ENCODE assay signal across 16 cellular contexts in genomic region chr17:43528319-43528987, GRCh38. TPM values are rescaled to one million over a fixed set of nuclear protein-coding genes. Genes with fewer than 3 reads are reported as not detected.
DNase-seq lines count a peak whose midpoint lies in the region; ATAC-seq and TF ChIP-seq lines count a peak whose summit lies in the region.
"Had no signal": no experiment of that assay in that cellular context is flagged by ENCODE, and none has a peak within 500 bp of the region (broad histone marks: within the 10 kb centered on the region; RNA-seq: fewer than 3 reads in every experiment).

No MANE protein-coding gene starts in this region.

- peaks cover 20 to 28% of the 10 kb centered on the region in 2 experiments; a peak in 3 of 4 replicates for H3K4me1 ChIP-seq in SK-N-SH (ENCODE audit: control insufficient read depth in 1 of 2, insufficient read depth in 2 of 2, low read depth in 1 of 2, low read length in 1 of 2)
- H3K4me1 ChIP-seq in mesendoderm (ENCODE audit: control insufficient read depth, low read depth, low read length): peaks cover 27% of the 10 kb centered on the region
- peaks cover 24% of the 10 kb centered on the region for H3K4me1 ChIP-seq in neural progenitor cell

- H3K4me1 Mint-ChIP-seq in type B pancreatic cell (ENCODE audit: unreplicated experiment) (peaks cover 33% of the 10 kb centered on the region), neural progenitor cell (peaks cover 76% of the 10 kb centered on the region)
- no peaks in the 10 kb centered on the region for H3K4me1 Mint-ChIP-seq in CD4-positive, alpha-beta T cell (ENCODE audit: low read depth)

- no peak for DNase-seq in SK-N-SH
- DNase-seq in foreskin melanocyte: peak; percentile 50
- DNase-seq in mesendoderm: no peak
- DNase-seq in type B pancreatic cell (ENCODE audit: extremely low spot score, unreplicated experiment): no peak
- DNase-seq in CD4-positive, alpha-beta T cell: no peak
- no peak for DNase-seq in neural progenitor cell (ENCODE audit: low spot score)
- no peak for DNase-seq in SKM-1 treated with dmso at 0.1 percent for 144 hours (lab: John Stamatoyannopoulos, UW; ENCODE audit: unreplicated experiment)
- DNase-seq: activated effector memory CD4-positive, alpha-beta T cell treated with anti-CD3 and anti-CD28 coated beads, Interleukin-2, amount 50 U/mL, for 16 hours; EL; Karpas-422; NCI-H1417; stimulated activated CD4-positive, alpha-beta T cell treated with anti-CD3 and anti-CD28 coated beads, Interleukin-15, amount 100 ng/mL, for 24 hours had no signal

- TF ChIP-seq EP300 in SK-N-SH (IDR thresholded peaks at IDR 0.05; ENCODE audit: borderline replicate concordance in 1 of 2, low read depth in 1 of 2, low read length in 1 of 2): no peak

- H3K23ac ChIP-seq in mesendoderm (ENCODE audit: low read length): no peak overlapping the region

- POLR2A ChIA-PET in SK-N-SH (lab: Yijun Ruan, JAX): interaction anchor here (0.5 to 1.8 kb wide), 4 partner anchors 10 to 521 kb away, joined by 4 to 5 read pairs (median 4); no protein-coding TSS in a partner anchor
- POLR2A ChIA-PET in CD4-positive, alpha-beta T cell (lab: Charles Lee): no interaction called here

- no peak overlapping the region for H2AFZ ChIP-seq in SK-N-SH (ENCODE audit: low read depth)
- H2AFZ ChIP-seq in neural progenitor cell (replicated peaks): no peak overlapping the region

- H3K36me3 ChIP-seq in SK-N-SH (replicated peaks in 1 of 2; ENCODE audit: control insufficient read depth in 1 of 2, insufficient read depth in 2 of 2, low read length in 1 of 2) (peaks cover 30 to 41% of the 10 kb centered on the region in 2 experiments), mesendoderm (ENCODE audit: control insufficient read depth, insufficient read depth, low read length) (peaks cover 8% of the 10 kb centered on the region), neural progenitor cell (no peaks in the 10 kb centered on the region)
- H3K36me3 ChIP-seq: ovary had no signal

- 90% methylated on average over 10 of the region's 13 CpGs for WGBS in SK-N-SH (ENCODE audit: low lambda C conversion rate)
- no CpG with 5 or more reads among the region's 13 CpGs for WGBS in mesendoderm (ENCODE audit: extremely low coverage, insufficient coverage, low lambda C conversion rate)

- H3K4me3 ChIP-seq in SK-N-SH (ENCODE audit: low read depth in 2 of 2, low read length in 1 of 2) (no peak overlapping the region), mesendoderm (ENCODE audit: low read length) (no peak overlapping the region), neural progenitor cell (no peak overlapping the region)
- H3K4me3 ChIP-seq: ovary had no signal

- H2BK120ac ChIP-seq in mesendoderm (ENCODE audit: low read depth, low read length): no peak overlapping the region

- H3K27ac Mint-ChIP-seq in type B pancreatic cell (peak overlapping the region; percentile 6), neural progenitor cell (no peak overlapping the region)
- H3K27ac Mint-ChIP-seq in CD4-positive, alpha-beta T cell: no peak overlapping the region

- H4K5ac ChIP-seq in mesendoderm (ENCODE audit: low read length): no peak overlapping the region

- H3K9ac ChIP-seq in SK-N-SH (no peak overlapping the region), mesendoderm (ENCODE audit: low read length) (peak overlapping the region; percentile 35), neural progenitor cell (no peak overlapping the region)

- peaks cover 2% of the 10 kb centered on the region for H3K79me1 ChIP-seq in mesendoderm (ENCODE audit: low read length)

- no peak overlapping the region for H3K4me3 Mint-ChIP-seq in type B pancreatic cell
- H3K4me3 Mint-ChIP-seq in CD4-positive, alpha-beta T cell: no peak overlapping the region
- no peak overlapping the region for H3K4me3 Mint-ChIP-seq in neural progenitor cell
- H3K4me3 Mint-ChIP-seq: CD14-positive monocyte had no signal

- no peaks in the 10 kb centered on the region for H3K27me3 Mint-ChIP-seq in type B pancreatic cell
- no peaks in the 10 kb centered on the region for H3K27me3 Mint-ChIP-seq in CD4-positive, alpha-beta T cell
- peaks cover 11% of the 10 kb centered on the region for H3K27me3 Mint-ChIP-seq in neural progenitor cell (ENCODE audit: insufficient read depth, low read depth)

- H3K27me3 ChIP-seq in SK-N-SH (ENCODE audit: insufficient read depth): no peaks in the 10 kb centered on the region
- H3K27me3 ChIP-seq in mesendoderm (ENCODE audit: insufficient read depth, low read length, poor library complexity): no peaks in the 10 kb centered on the region
- no peaks in the 10 kb centered on the region for H3K27me3 ChIP-seq in CD4-positive, alpha-beta T cell (ENCODE audit: control insufficient read depth, insufficient read depth, low read length)
- peaks cover 43% of the 10 kb centered on the region for H3K27me3 ChIP-seq in neural progenitor cell
- H3K27me3 ChIP-seq: ovary had no signal

- H3K56ac ChIP-seq in mesendoderm (ENCODE audit: low read length): peak overlapping the region; percentile 71

- H3K79me2 ChIP-seq in SK-N-SH (ENCODE audit: insufficient read depth) (peaks cover 3% of the 10 kb centered on the region; the same call in 1 of the 2 replicates), mesendoderm (ENCODE audit: control insufficient read depth, insufficient read depth, low read length) (no peaks in the 10 kb centered on the region), neural progenitor cell (ENCODE audit: low read depth) (no peaks in the 10 kb centered on the region)

- CTCF ChIA-PET in SK-N-SH (lab: Yijun Ruan, JAX): interaction anchor here (0.7 to 4.4 kb wide), 7 partner anchors 9 to 145 kb away, joined by 3 to 20 read pairs (median 4); partner anchors contain the start of gene DHX8
- CTCF ChIA-PET in CD4-positive, alpha-beta T cell (lab: Charles Lee): no interaction called here

- intact Hi-C loops in CD4-positive, alpha-beta T cell (cut with DNase I, micrococcal nuclease): no loop called here

- no peak overlapping the region for H4K8ac ChIP-seq in mesendoderm (ENCODE audit: low read depth, low read length)

- H3F3A ChIP-seq in SK-N-SH (replicated peaks; ENCODE audit: insufficient read depth) (peaks cover 20% of the 10 kb centered on the region), neural progenitor cell (ENCODE audit: low read depth) (peaks cover 35% of the 10 kb centered on the region)

- H3K18ac ChIP-seq in mesendoderm (ENCODE audit: low read length): no peak overlapping the region

- no peak for ATAC-seq in SK-N-SH treated with all-trans-retinoic acid at 6 μM for 48 hours
- ATAC-seq in CD4-positive, alpha-beta T cell (ENCODE audit: poor library complexity): no peak

- no peak overlapping the region for H2BK5ac ChIP-seq in mesendoderm (ENCODE audit: low read length)

- H3K27ac ChIP-seq in SK-N-SH (ENCODE audit: low read depth in 2 of 2, low read length in 1 of 2) (peak overlapping the region; percentile 88 to 95; a peak in 3 of 4 replicates), mesendoderm (ENCODE audit: low read depth, low read length) (no peak overlapping the region), neural progenitor cell (no peak overlapping the region)
- no peak overlapping the region for H3K27ac ChIP-seq in CD4-positive, alpha-beta T cell (ENCODE audit: low read depth, low read length)
- H3K27ac ChIP-seq: ovary, VCaP had no signal

- H3K9me2 ChIP-seq in SK-N-SH: no peaks in the 10 kb centered on the region

- no peak for TF ChIP-seq CTCF in SK-N-SH (IDR thresholded peaks at IDR 0.05)
- no peak for TF ChIP-seq CTCF in type B pancreatic cell (conservative IDR thresholded peaks at IDR 0.05)
- TF ChIP-seq CTCF in CD4-positive, alpha-beta T cell (IDR thresholded peaks at IDR 0.05): no peak
- TF ChIP-seq CTCF in neural progenitor cell (IDR thresholded peaks at IDR 0.05): no peak

- H3K9me3 Mint-ChIP-seq in type B pancreatic cell: no peaks in the 10 kb centered on the region
- no peaks in the 10 kb centered on the region for H3K9me3 Mint-ChIP-seq in CD4-positive, alpha-beta T cell
- no peaks in the 10 kb centered on the region for H3K9me3 Mint-ChIP-seq in neural progenitor cell
- H3K9me3 Mint-ChIP-seq: CD14-positive monocyte had no signal

- no peak overlapping the region for H3K4ac ChIP-seq in mesendoderm (ENCODE audit: low read depth, low read length)

- H3K36me3 Mint-ChIP-seq in type B pancreatic cell: peaks cover 17% of the 10 kb centered on the region
- peaks cover 37% of the 10 kb centered on the region for H3K36me3 Mint-ChIP-seq in CD4-positive, alpha-beta T cell (ENCODE audit: low read depth)
- H3K36me3 Mint-ChIP-seq in neural progenitor cell: peaks cover 24% of the 10 kb centered on the region

- no peak overlapping the region for H2BK15ac ChIP-seq in mesendoderm (replicated peaks; ENCODE audit: low read depth)

- H2AK5ac ChIP-seq in mesendoderm (ENCODE audit: low read length): no peak overlapping the region

- no peak for TF ChIP-seq RAD21 in SK-N-SH (IDR thresholded peaks at IDR 0.05; ENCODE audit: low read length)

- H4K20me1 ChIP-seq in SK-N-SH (ENCODE audit: insufficient read depth): no peaks in the 10 kb centered on the region
- peaks cover 67% of the 10 kb centered on the region for H4K20me1 ChIP-seq in neural progenitor cell (ENCODE audit: low read depth)

- H3K4me2 ChIP-seq in SK-N-SH: no peak overlapping the region
- H3K4me2 ChIP-seq in mesendoderm (ENCODE audit: low read length): no peak overlapping the region
- no peak overlapping the region for H3K4me2 ChIP-seq in neural progenitor cell

- H3K9me3 ChIP-seq in SK-N-SH (no peaks in the 10 kb centered on the region), neural progenitor cell (ENCODE audit: low read depth) (no peaks in the 10 kb centered on the region)
- H3K9me3 ChIP-seq in CD4-positive, alpha-beta T cell (ENCODE audit: control insufficient read depth, low read length): no peaks in the 10 kb centered on the region
- H3K9me3 ChIP-seq: ovary had no signal

TF ChIP-seq in SK-N-SH, 30 proteins besides CTCF, POLR2A, EP300 and RAD21 (continues in another document):
- no peak for TF ChIP-seq GATA2 (CRISPR knock-in tag; IDR thresholded peaks at IDR 0.05)

TF ChIP-seq in SK-N-SH treated with all-trans-retinoic acid at 6 μM for 48 hours, 23 proteins besides CTCF, POLR2A, EP300 and RAD21 (continues in another document):
- no peak for TF ChIP-seq ARNTL (CRISPR knock-in tag; IDR thresholded peaks at IDR 0.05; ENCODE audit: borderline replicate concordance, low read depth)

RNA-seq across cellular contexts. Expression of gene ETV4, which starts 17.7 kb away (rescaled TPM):
- 27.3 and 33.2 TPM in 2 replicates for polyA plus RNA-seq in SK-N-SH (2012; rRNA removed)
- polyA plus RNA-seq in SK-N-SH (2012; cell fraction: cytosol; rRNA removed): 12.5 and 20.4 TPM in 2 replicates
- 58.0 and 63.3 TPM in 2 replicates for polyA plus RNA-seq in SK-N-SH (2012; cell fraction: nucleus; rRNA removed)
- 116 TPM for polyA plus RNA-seq in mesendoderm (2013, experiment 1 of 2)
- 119 TPM for polyA plus RNA-seq in mesendoderm (2013, experiment 2 of 2)
- total RNA-seq in type B pancreatic cell (ENCODE audit: low replicate concordance) (18.3 and 28.2 TPM in 2 replicates), neural progenitor cell (ENCODE audit: low replicate concordance) (1.1 and 5.9 TPM in 2 replicates)
- not detected for total RNA-seq in CD4-positive, alpha-beta T cell
- polyA plus RNA-seq: CD14-positive monocyte had no signal

RNA-seq across cellular contexts. Expression of gene DHX8, which starts 44.7 kb away (rescaled TPM):
- 31.3 and 35.1 TPM in 2 replicates for polyA plus RNA-seq in SK-N-SH (2012; rRNA removed)
- 25.3 and 26.7 TPM in 2 replicates for polyA plus RNA-seq in SK-N-SH (2012; cell fraction: cytosol; rRNA removed)
- 44.3 and 49.7 TPM in 2 replicates for polyA plus RNA-seq in SK-N-SH (2012; cell fraction: nucleus; rRNA removed)
- polyA plus RNA-seq in mesendoderm (2013, experiment 1 of 2): 39.5 TPM
- polyA plus RNA-seq in mesendoderm (2013, experiment 2 of 2): 40.3 TPM
- total RNA-seq in type B pancreatic cell (ENCODE audit: low replicate concordance) (50.1 and 56.8 TPM in 2 replicates), neural progenitor cell (ENCODE audit: low replicate concordance) (46.8 and 134 TPM in 2 replicates)
- total RNA-seq in CD4-positive, alpha-beta T cell: 100 to 1,000 TPM in 1 of 2 experiments, 10 to 100 TPM in 1; 88.8 to 106 TPM

Comparison
In these comparisons a context has a peak if more than half of its experiments do, and no peak if none do; other contexts are left out.
1. H3K27ac ChIP-seq: peak in SK-N-SH (2 of 2); none in mesendoderm (single experiment), CD4-positive, alpha-beta T cell (single experiment) and neural progenitor cell (single experiment).